25 cellular contexts compared by ENCODE assay signal in the genomic region with DNA sequence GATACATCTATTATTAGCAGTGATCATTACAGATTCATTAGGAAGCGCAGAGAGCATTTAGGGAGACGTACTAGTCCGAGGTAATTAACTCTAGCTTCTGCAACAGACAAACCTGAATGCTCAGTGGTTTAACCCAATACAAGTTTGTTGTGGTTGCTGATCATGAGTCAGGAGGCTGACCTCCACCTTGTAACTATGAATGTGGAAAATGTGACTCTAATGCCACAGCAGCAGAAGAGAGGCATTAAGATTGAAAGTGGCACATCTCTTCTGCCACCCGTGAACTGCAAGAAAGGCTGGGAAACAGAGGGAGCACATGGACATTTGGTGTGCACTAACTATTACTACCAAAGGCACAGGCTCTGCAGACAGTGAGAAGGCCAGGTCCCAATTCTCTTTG.
DNase-seq lines count a peak whose midpoint lies in the region; ATAC-seq and TF ChIP-seq lines count a peak whose summit lies in the region.
"Had no signal": no experiment of that assay in that cellular context is flagged by ENCODE, and none has a peak within 500 bp of the region (broad histone marks: within the 10 kb centered on the region; RNA-seq: fewer than 3 reads in every experiment).

No MANE protein-coding gene starts in this region.

- H3K27ac ChIP-seq in foreskin keratinocyte, result no peak overlapping the region
- no peak overlapping the region for H3K27ac ChIP-seq in ovary
- H3K27ac ChIP-seq: spleen, testis, WERI-Rb-1 had no signal

- no peak for TF ChIP-seq EP300 in ovary (IDR thresholded peaks at IDR 0.05)

- ATAC-seq in activated naive CD8-positive, alpha-beta T cell treated with anti-CD3 and anti-CD28 coated beads, Interleukin-2, amount 50 U/mL, for 24 hours, result peak; percentile 76
- peak; percentile 21 for ATAC-seq in foreskin keratinocyte
- no peak for ATAC-seq in HG02870 (IDR thresholded peaks at IDR 0.05; ENCODE audit: unreplicated experiment)
- ATAC-seq in GM19463 (IDR thresholded peaks at IDR 0.05; ENCODE audit: unreplicated experiment), result no peak
- ATAC-seq: Right ventricle myocardium inferior had no signal

- no peaks in the 10 kb centered on the region for H3K36me3 Mint-ChIP-seq in activated naive CD8-positive, alpha-beta T cell treated with anti-CD3 and anti-CD28 coated beads, Interleukin-2, amount 50 U/mL, for 24 hours (ENCODE audit: low read depth)
- no peaks in the 10 kb centered on the region for H3K36me3 Mint-ChIP-seq in activated naive CD8-positive, alpha-beta T cell treated with anti-CD3 and anti-CD28 coated beads for 36 hours
- H3K36me3 Mint-ChIP-seq: activated CD4-positive, alpha-beta memory T cell treated with anti-CD3 and anti-CD28 coated beads for 36 hours; CD8-positive, alpha-beta memory T cell; mesothelial cell of epicardium had no signal

- 80 to 89% (median 88%) methylated on average over 4 of the region's 4 CpGs for WGBS in ovary, 3 donors

- peaks cover 30% of the 10 kb centered on the region for H3K27me3 ChIP-seq in foreskin keratinocyte
- no peaks in the 10 kb centered on the region for H3K27me3 ChIP-seq in ovary
- H3K27me3 ChIP-seq: spleen, testis had no signal

- H3K36me3 ChIP-seq in ovary, result no peaks in the 10 kb centered on the region
- H3K36me3 ChIP-seq: spleen, WERI-Rb-1 had no signal

- H3K4me1 Mint-ChIP-seq in activated naive CD8-positive, alpha-beta T cell treated with anti-CD3 and anti-CD28 coated beads, Interleukin-2, amount 50 U/mL, for 24 hours, result peaks cover 5% of the 10 kb centered on the region
- peaks cover 2% of the 10 kb centered on the region for H3K4me1 Mint-ChIP-seq in activated naive CD8-positive, alpha-beta T cell treated with anti-CD3 and anti-CD28 coated beads for 36 hours
- H3K4me1 Mint-ChIP-seq: CD8-positive, alpha-beta memory T cell; mesothelial cell of epicardium; nephron had no signal

- no peaks in the 10 kb centered on the region for H3K9me3 Mint-ChIP-seq in activated naive CD8-positive, alpha-beta T cell treated with anti-CD3 and anti-CD28 coated beads, Interleukin-2, amount 50 U/mL, for 24 hours
- no peaks in the 10 kb centered on the region for H3K9me3 Mint-ChIP-seq in activated naive CD8-positive, alpha-beta T cell treated with anti-CD3 and anti-CD28 coated beads for 36 hours
- H3K9me3 Mint-ChIP-seq: activated CD4-positive, alpha-beta memory T cell treated with anti-CD3 and anti-CD28 coated beads for 36 hours; activated T-helper 1 cell treated with anti-CD3 and anti-CD28 coated beads, Interleukin-12 subunit alpha, Interleukin-12 subunit beta, Interleukin-2, Interleukin-4 antibody, amounts not matched to agents 30 ng/mL and 10 ng/mL and 1 ng/mL, durations not matched to agents 14 hours and 24 hours and 36 hours; CD8-positive, alpha-beta memory T cell; mesothelial cell of epicardium; nephron had no signal

- DNase-seq in activated naive CD8-positive, alpha-beta T cell treated with anti-CD3 and anti-CD28 coated beads, Interleukin-2, amount 50 U/mL, for 24 hours, result no peak
- DNase-seq in activated naive CD8-positive, alpha-beta T cell treated with anti-CD3 and anti-CD28 coated beads for 36 hours, result no peak
- DNase-seq in RPMI7951 (ENCODE audit: low read depth), result peak; percentile 78
- DNase-seq in foreskin keratinocyte, result no peak
- DNase-seq in inferior parietal cortex (ENCODE audit: extremely low spot score), result no peak
- DNase-seq in ovary, result no peak
- DNase-seq: ACHN; activated CD4-positive, alpha-beta memory T cell treated with anti-CD3 and anti-CD28 coated beads for 36 hours; amygdala; CD8-positive, alpha-beta memory T cell; GOT3; hippocampal formation; kidney; NCI-H2029; NCI-H446 treated with DMSO at 0.1 percent for 48 hours; spleen; testis; WERI-Rb-1 had no signal

- no peak overlapping the region for H3K27ac Mint-ChIP-seq in activated naive CD8-positive, alpha-beta T cell treated with anti-CD3 and anti-CD28 coated beads, Interleukin-2, amount 50 U/mL, for 24 hours
- no peak overlapping the region for H3K27ac Mint-ChIP-seq in activated naive CD8-positive, alpha-beta T cell treated with anti-CD3 and anti-CD28 coated beads for 36 hours
- H3K27ac Mint-ChIP-seq: activated CD4-positive, alpha-beta memory T cell treated with anti-CD3 and anti-CD28 coated beads for 36 hours; activated T-helper 1 cell treated with anti-CD3 and anti-CD28 coated beads, Interleukin-12 subunit alpha, Interleukin-12 subunit beta, Interleukin-2, Interleukin-4 antibody, amounts not matched to agents 30 ng/mL and 10 ng/mL and 1 ng/mL, durations not matched to agents 14 hours and 24 hours and 36 hours; CD8-positive, alpha-beta memory T cell; mesothelial cell of epicardium; nephron; progenitor cell of endocrine pancreas had no signal

- no peak overlapping the region for H3K4me3 Mint-ChIP-seq in activated naive CD8-positive, alpha-beta T cell treated with anti-CD3 and anti-CD28 coated beads, Interleukin-2, amount 50 U/mL, for 24 hours
- no peak overlapping the region for H3K4me3 Mint-ChIP-seq in activated naive CD8-positive, alpha-beta T cell treated with anti-CD3 and anti-CD28 coated beads for 36 hours
- H3K4me3 Mint-ChIP-seq: activated CD4-positive, alpha-beta memory T cell treated with anti-CD3 and anti-CD28 coated beads for 36 hours; activated T-helper 1 cell treated with anti-CD3 and anti-CD28 coated beads, Interleukin-12 subunit alpha, Interleukin-12 subunit beta, Interleukin-2, Interleukin-4 antibody, amounts not matched to agents 30 ng/mL and 10 ng/mL and 1 ng/mL, durations not matched to agents 14 hours and 24 hours and 36 hours; CD8-positive, alpha-beta memory T cell; mesothelial cell of epicardium; nephron had no signal

- no peak overlapping the region for H3K4me3 ChIP-seq in ovary
- H3K4me3 ChIP-seq: spleen, testis had no signal

- no peak for TF ChIP-seq CTCF in foreskin keratinocyte (conservative IDR thresholded peaks at IDR 0.05)
- TF ChIP-seq CTCF in ovary (IDR thresholded peaks at IDR 0.05), result no peak

- H3K27me3 Mint-ChIP-seq in activated naive CD8-positive, alpha-beta T cell treated with anti-CD3 and anti-CD28 coated beads, Interleukin-2, amount 50 U/mL, for 24 hours, result peaks cover 8% of the 10 kb centered on the region
- H3K27me3 Mint-ChIP-seq in activated naive CD8-positive, alpha-beta T cell treated with anti-CD3 and anti-CD28 coated beads for 36 hours, result no peaks in the 10 kb centered on the region

- intact Hi-C loops in ovary (cut with DNase I), result no loop called here

- no peaks in the 10 kb centered on the region for H3K9me3 ChIP-seq in ovary
- H3K9me3 ChIP-seq: spleen, testis had no signal

- H3K4me1 ChIP-seq in foreskin keratinocyte, result no peaks in the 10 kb centered on the region
- no peaks in the 10 kb centered on the region for H3K4me1 ChIP-seq in ovary (ENCODE audit: insufficient read depth)
- H3K4me1 ChIP-seq: spleen, testis had no signal

- TF ChIP-seq POLR2A in ovary (IDR thresholded peaks at IDR 0.05), result no peak

Comparison
In these comparisons a context has a peak if more than half of its experiments do, and no peak if none do; other contexts are left out.
1. ATAC-seq: peak in activated naive CD8-positive, alpha-beta T cell treated with anti-CD3 and anti-CD28 coated beads, Interleukin-2, amount 50 U/mL, for 24 hours (single experiment) and foreskin keratinocyte (single experiment); none in HG02870 (single experiment) and GM19463 (single experiment).